ENCODE assay signal across 1 cellular context in the genomic region with DNA sequence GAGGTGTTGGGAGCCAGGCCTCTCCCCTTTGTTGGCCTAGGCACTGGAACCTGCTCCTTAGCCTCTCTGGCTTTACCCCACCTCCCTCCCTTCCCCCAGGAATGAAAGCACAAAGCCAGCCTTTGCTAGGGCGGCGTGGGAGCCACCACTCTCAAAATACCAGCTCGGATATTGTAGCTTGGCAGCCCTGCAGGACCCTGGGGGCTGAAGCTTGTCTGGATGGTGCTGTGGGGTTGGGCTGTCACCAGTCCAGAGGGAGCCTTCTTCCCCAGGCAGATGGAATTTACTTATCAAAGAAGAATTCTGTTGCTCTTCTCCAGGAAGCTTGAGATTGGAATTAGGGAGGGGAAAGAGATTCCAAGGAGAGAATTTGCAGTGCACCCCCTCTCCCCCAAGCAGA.
TF ChIP-seq lines count a peak whose summit lies in the region.

No MANE protein-coding gene starts in this region.

TF ChIP-seq in IMR-90, 13 proteins besides CTCF, POLR2A, EP300 and RAD21:
- no peak for TF ChIP-seq MXI1 (IDR thresholded peaks at IDR 0.05; ENCODE audit: borderline replicate concordance, low read depth, low read length)
- no peak for TF ChIP-seq SMC3 (IDR thresholded peaks at IDR 0.05; ENCODE audit: low read depth, low read length)
- TF ChIP-seq FOS (IDR thresholded peaks at IDR 0.05; ENCODE audit: low read depth, low read length): no peak
- TF ChIP-seq ELK1 (IDR thresholded peaks at IDR 0.05; ENCODE audit: borderline replicate concordance, low read depth, low read length): no peak
- no peak for TF ChIP-seq RFX5 (IDR thresholded peaks at IDR 0.05; ENCODE audit: low read depth, low read length)
- TF ChIP-seq RCOR1 (IDR thresholded peaks at IDR 0.05; ENCODE audit: insufficient replicate concordance, low read length): no peak
- no peak for TF ChIP-seq NFE2L2 (IDR thresholded peaks at IDR 0.05; ENCODE audit: low read depth, low read length)
- no peak for TF ChIP-seq CHD1 (IDR thresholded peaks at IDR 0.05; ENCODE audit: low read depth, low read length)
- no peak for TF ChIP-seq MAFK (IDR thresholded peaks at IDR 0.05; ENCODE audit: low read depth, low read length)
- TF ChIP-seq MAZ (IDR thresholded peaks at IDR 0.05; ENCODE audit: borderline replicate concordance, low read depth, low read length): no peak
- no peak for TF ChIP-seq USF2 (IDR thresholded peaks at IDR 0.05; ENCODE audit: low read depth, low read length)
- no peak for TF ChIP-seq CEBPB (IDR thresholded peaks at IDR 0.05; ENCODE audit: low read depth, low read length)
TF ChIP-seq in IMR-90: peak in this region for 0.
